Comparison of ENCODE assay signal across 15 cellular contexts in genomic region chr11:36793542-36793926, GRCh38.
DNase-seq lines count a peak whose midpoint lies in the region; ATAC-seq and TF ChIP-seq lines count a peak whose summit lies in the region.
"Had no signal": no experiment of that assay in that cellular context is flagged by ENCODE, and none has a peak within 500 bp of the region (broad histone marks: within the 10 kb centered on the region; RNA-seq: fewer than 3 reads in every experiment).

No MANE protein-coding gene starts in this region.

- H3K18ac ChIP-seq in mesendoderm (ENCODE audit: low read length), result no peak overlapping the region

- no peak overlapping the region for H2BK5ac ChIP-seq in mesendoderm (ENCODE audit: low read length)

- H2BK120ac ChIP-seq in mesendoderm (ENCODE audit: low read depth, low read length), result no peak overlapping the region

- H3K27me3 ChIP-seq in HUES64 (ENCODE audit: insufficient read depth, low read length) (no peaks in the 10 kb centered on the region), mesendoderm (ENCODE audit: insufficient read depth, low read length, poor library complexity) (no peaks in the 10 kb centered on the region)

- no peaks in the 10 kb centered on the region for H3K79me1 ChIP-seq in mesendoderm (ENCODE audit: low read length)

- H3K79me2 ChIP-seq in mesendoderm (ENCODE audit: control insufficient read depth, insufficient read depth, low read length), result no peaks in the 10 kb centered on the region

- DNase-seq in astrocyte of the spinal cord (ENCODE audit: low read depth, low spot score) (no peak), mesendoderm (peak; percentile 33), NCI-H1105 (lab: John Stamatoyannopoulos, UW) (no peak), activated gamma-delta T cell treated with Interleukin-2 at 50 U/mL for 16 hours (no peak), NCI-H524 (lab: John Stamatoyannopoulos, UW) (no peak)
- DNase-seq: CD4-positive, alpha-beta T cell; effector CD8-positive, alpha-beta T cell; heart right ventricle; stimulated activated CD4-positive, alpha-beta T cell treated with anti-CD3 and anti-CD28 coated beads, Interleukin-4, amount 100 ng/mL, for 1 hour; stimulated activated naive CD8-positive, alpha-beta T cell treated with anti-CD3 and anti-CD28 coated beads, Interleukin-15, Interleukin-2, amounts not matched to agents 100 U/mL and 50 U/mL, for 24 hours had no signal

- no peak overlapping the region for H4K5ac ChIP-seq in mesendoderm (ENCODE audit: low read length)

- H3K4ac ChIP-seq in mesendoderm (ENCODE audit: low read depth, low read length), result no peak overlapping the region

- ATAC-seq in HG02610 (IDR thresholded peaks at IDR 0.05; ENCODE audit: unreplicated experiment), result no peak
- ATAC-seq: stimulated activated naive CD8-positive, alpha-beta T cell treated with anti-CD3 and anti-CD28 coated beads, Interleukin-15, Interleukin-2, amounts not matched to agents 100 U/mL and 50 U/mL, for 24 hours had no signal

- H2AK5ac ChIP-seq in mesendoderm (ENCODE audit: low read length), result no peak overlapping the region

- no peak overlapping the region for H3K23ac ChIP-seq in mesendoderm (ENCODE audit: low read length)

- H4K8ac ChIP-seq in mesendoderm (ENCODE audit: low read depth, low read length), result no peak overlapping the region

- in situ Hi-C loops in astrocyte of the spinal cord (cut with HindIII; ENCODE audit: low sequenced_read_pairs), result no loop called here

- H3K36me3 ChIP-seq in HUES64 (ENCODE audit: insufficient read depth, low read length), result no peaks in the 10 kb centered on the region
- H3K36me3 ChIP-seq in mesendoderm (ENCODE audit: control insufficient read depth, insufficient read depth, low read length), result no peaks in the 10 kb centered on the region
- H3K36me3 ChIP-seq: heart right ventricle, prostate gland had no signal

- TF ChIP-seq CTCF in C4-2B (conservative IDR thresholded peaks at IDR 0.05) (peak; percentile 18), astrocyte of the spinal cord (IDR thresholded peaks at IDR 0.05; ENCODE audit: low read depth, low read length) (peak; percentile 12)

- H3K9me3 ChIP-seq in HUES64 (ENCODE audit: insufficient read depth, low read depth, low read length), result no peaks in the 10 kb centered on the region
- H3K9me3 ChIP-seq: heart right ventricle, prostate gland had no signal

- H3K4me1 ChIP-seq in HUES64 (ENCODE audit: insufficient read depth, low read length), result peaks cover 4% of the 10 kb centered on the region; the same call in 1 of the 2 replicates
- H3K4me1 ChIP-seq in mesendoderm (ENCODE audit: control insufficient read depth, low read depth, low read length), result no peaks in the 10 kb centered on the region
- H3K4me1 ChIP-seq: prostate gland had no signal

- 3% methylated on average over 3 of the region's 3 CpGs for WGBS in HUES64
- WGBS in mesendoderm (ENCODE audit: extremely low coverage, insufficient coverage, low lambda C conversion rate), result no CpG with 5 or more reads among the region's 3 CpGs

- no peak overlapping the region for H2BK15ac ChIP-seq in mesendoderm (replicated peaks; ENCODE audit: low read depth)

- H3K56ac ChIP-seq in mesendoderm (ENCODE audit: low read length), result no peak overlapping the region

- H3K27ac ChIP-seq in C4-2B, result no peak overlapping the region
- no peak overlapping the region for H3K27ac ChIP-seq in HUES64 (ENCODE audit: low read depth, low read length)
- H3K27ac ChIP-seq in mesendoderm (ENCODE audit: low read depth, low read length), result no peak overlapping the region
- H3K27ac ChIP-seq: heart right ventricle, prostate gland, RWPE1 had no signal

- H3K4me3 ChIP-seq in HUES64 (ENCODE audit: low read length) (peak overlapping the region; percentile 21; the same call in 1 of the 2 replicates), astrocyte of the spinal cord (ENCODE audit: low read depth, low read length) (no peak overlapping the region), mesendoderm (ENCODE audit: low read length) (no peak overlapping the region)
- H3K4me3 ChIP-seq: prostate gland had no signal

- H3K4me2 ChIP-seq in mesendoderm (ENCODE audit: low read length), result no peak overlapping the region

- H3K9ac ChIP-seq in HUES64 (ENCODE audit: low read depth, low read length) (0 out of 2 replicates have a peak overlapping the region, but pooled peaks have one; percentile 27), mesendoderm (ENCODE audit: low read length) (no peak overlapping the region)
